In genomic region chr7:112503361-112504023, GRCh38 we compare ENCODE assay signal across 1 cellular context.
TF ChIP-seq lines count a peak whose summit lies in the region.

No MANE protein-coding gene starts in this region.

TF ChIP-seq in GM23338, 12 proteins besides CTCF, POLR2A, EP300 and RAD21 (continued from another document):
- TF ChIP-seq ZNF462 (CRISPR knock-in tag; IDR thresholded peaks at IDR 0.05) (no peak), CREB1 (CRISPR knock-in tag; IDR thresholded peaks at IDR 0.05; ENCODE audit: low read depth) (no peak), JUNB (IDR thresholded peaks at IDR 0.05; ENCODE audit: unreplicated experiment) (no peak), REST (IDR thresholded peaks at IDR 0.05; ENCODE audit: unreplicated experiment) (no peak), STAT1 (IDR thresholded peaks at IDR 0.05; ENCODE audit: unreplicated experiment) (no peak), ZNF331 (CRISPR knock-in tag; IDR thresholded peaks at IDR 0.05; ENCODE audit: low read depth) (no peak), POLR2AphosphoS5 (IDR thresholded peaks at IDR 0.05; ENCODE audit: low read depth) (no peak), EZH2phosphoT487 (IDR thresholded peaks at IDR 0.05; ENCODE audit: unreplicated experiment) (no peak)
TF ChIP-seq in GM23338: peak in this region for 0.
